ENCODE assay signal across 11 cellular contexts in the genomic region with DNA sequence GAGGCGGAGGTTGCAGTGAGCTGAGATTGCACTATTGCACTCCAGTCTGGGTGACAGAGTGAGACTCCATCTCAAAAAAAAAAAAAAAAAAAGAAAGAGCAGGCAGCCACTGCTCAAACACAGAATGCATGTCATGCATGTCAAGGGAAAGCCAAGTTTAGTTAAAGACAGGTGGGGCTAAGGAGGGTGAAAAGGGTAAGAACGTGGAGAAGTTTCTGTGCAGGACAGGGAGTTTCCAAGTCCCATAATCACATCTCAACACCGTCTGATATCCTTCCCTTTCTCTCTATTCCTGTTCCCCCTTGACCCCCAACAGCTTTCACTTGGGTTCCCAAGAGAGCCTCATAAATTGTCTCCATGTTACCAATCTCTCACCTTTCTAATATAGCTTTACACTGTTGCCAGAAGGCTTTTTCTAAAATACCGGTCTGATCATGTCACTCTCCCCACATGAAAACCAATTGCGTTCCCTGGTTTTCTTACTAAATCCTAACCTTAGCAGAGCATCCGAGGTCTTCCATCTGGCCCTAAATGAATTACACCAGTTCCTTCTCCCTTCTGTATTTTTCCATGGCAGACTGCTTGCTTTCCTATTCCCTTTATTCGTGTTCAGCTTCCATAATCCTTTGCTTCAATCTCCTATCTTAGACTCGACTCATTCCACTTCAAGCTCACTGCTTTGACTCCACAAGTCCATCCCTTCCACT. TPM values are rescaled to one million over a fixed set of nuclear protein-coding genes. Genes with fewer than 3 reads are reported as not detected.
DNase-seq lines count a peak whose midpoint lies in the region; ATAC-seq and TF ChIP-seq lines count a peak whose summit lies in the region.
"Had no signal": no experiment of that assay in that cellular context is flagged by ENCODE, and none has a peak within 500 bp of the region (broad histone marks: within the 10 kb centered on the region; RNA-seq: fewer than 3 reads in every experiment).

No MANE protein-coding gene starts in this region.

- H3K4me1 Mint-ChIP-seq in mesothelial cell of epicardium = peaks cover 35% of the 10 kb centered on the region

- no peaks in the 10 kb centered on the region for H3K27me3 ChIP-seq in heart right ventricle
- no peaks in the 10 kb centered on the region for H3K27me3 ChIP-seq in uterus
- H3K27me3 ChIP-seq: BE2C, MG63 had no signal

- 79 to 83% methylated on average over 8 of the region's 8 CpGs for WGBS in heart right ventricle, 2 donors

- H3K36me3 ChIP-seq in heart right ventricle (peaks cover 0 to 37% (median 0%) of the 10 kb centered on the region in 9 donors), uterus (no peaks in the 10 kb centered on the region)
- H3K36me3 ChIP-seq: BE2C, MG63 had no signal

- TF ChIP-seq CTCF in heart right ventricle (IDR thresholded peaks at IDR 0.05) (no peak), mesothelial cell of epicardium (IDR thresholded peaks at IDR 0.05; ENCODE audit: unreplicated experiment) (no peak), uterus (IDR thresholded peaks at IDR 0.05) (no peak)

- H3K27ac Mint-ChIP-seq in mesothelial cell of epicardium = peak overlapping the region; percentile 4
- H3K27ac Mint-ChIP-seq: memory B cell had no signal

- H3K36me3 Mint-ChIP-seq in mesothelial cell of epicardium = peaks cover 6% of the 10 kb centered on the region

- no peak overlapping the region for H3K4me3 ChIP-seq in heart right ventricle
- no peak overlapping the region for H3K4me3 ChIP-seq in uterus
- H3K4me3 ChIP-seq: MG63 had no signal

- intact Hi-C loops in heart right ventricle (cut with DNase I) (no loop called here), left ventricle myocardium superior (cut with micrococcal nuclease) (no loop called here), uterus (cut with DNase I; ENCODE audit: low total_unique reads) (no loop called here)

- DNase-seq in heart right ventricle (no peak), left ventricle myocardium superior (no peak), astrocyte of the hippocampus (ENCODE audit: low read depth, low spot score) (peak; percentile 28), mesothelial cell of epicardium (ENCODE audit: low spot score in 2 of 2, unreplicated experiment in 2 of 2) (no peak), uterus (no peak), SW480 (ENCODE audit: low spot score) (no peak)
- DNase-seq in stimulated activated CD8-positive, alpha-beta memory T cell treated with anti-CD3 and anti-CD28 coated beads, Interleukin-4, amount 100 ng/mL, for 48 hours = no peak
- DNase-seq in central memory CD4-positive, alpha-beta T cell = no peak

- H3K27me3 Mint-ChIP-seq in mesothelial cell of epicardium (ENCODE audit: low read depth) = no peaks in the 10 kb centered on the region

- no peak for TF ChIP-seq POLR2A in uterus (IDR thresholded peaks at IDR 0.05)

- ATAC-seq in heart right ventricle = no peak
- no peak for ATAC-seq in left ventricle myocardium superior

- no peaks in the 10 kb centered on the region for H3K9me3 Mint-ChIP-seq in mesothelial cell of epicardium
- H3K9me3 Mint-ChIP-seq: memory B cell had no signal

- H3K4me3 Mint-ChIP-seq in mesothelial cell of epicardium = no peak overlapping the region
- H3K4me3 Mint-ChIP-seq: memory B cell had no signal

- H3K27ac ChIP-seq in heart right ventricle = peak overlapping the region in 8 of 10 donors; percentile 36 to 83 (median 72)
- H3K27ac ChIP-seq in uterus = peak overlapping the region; percentile 58 to 79

- H3K9me3 ChIP-seq in heart right ventricle = no peaks in the 10 kb centered on the region
- H3K9me3 ChIP-seq in uterus = no peaks in the 10 kb centered on the region
- H3K9me3 ChIP-seq: BE2C, MG63 had no signal

- H3K4me1 ChIP-seq in heart right ventricle (peaks cover 6 to 69% (median 53%) of the 10 kb centered on the region in 9 donors), uterus (peaks cover 3 to 6% of the 10 kb centered on the region in 2 donors)

RNA-seq across cellular contexts. Expression of a gene that starts 37.0 kb away (rescaled TPM):
- total RNA-seq in heart right ventricle (10 to 100 TPM; 13.8 to 26.0 (median 16.2) TPM), left ventricle myocardium superior (15.0 TPM), mesothelial cell of epicardium (114 to 120 TPM (median 115 TPM) in 3 replicates), uterus (100 to 1,000 TPM in 2 of 4 donors, 10 to 100 TPM in 2; 85.0 to 140 (median 116) TPM)
- 10 to 100 TPM; 10.6 to 34.4 TPM for polyA plus RNA-seq in heart right ventricle
